Comparison of ENCODE assay signal across 1 cellular context in the genomic region with DNA sequence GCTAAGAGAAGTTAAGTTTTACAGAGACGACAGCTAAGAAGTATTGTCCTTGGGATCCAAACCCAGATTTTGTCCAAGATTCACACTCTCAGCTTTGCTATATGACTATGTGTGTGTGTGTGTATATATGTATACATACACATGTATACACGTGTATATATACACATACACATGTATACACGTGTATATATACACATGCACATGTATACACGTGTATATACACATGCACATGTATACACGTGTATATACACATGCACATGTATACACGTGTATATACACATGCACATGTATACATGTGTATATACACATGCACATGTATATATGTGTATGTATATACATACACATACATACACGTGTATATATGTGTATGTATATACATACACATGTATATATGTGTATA.
A peak's percentile ranks its signal among the peaks of the same experiment; 100 is the strongest.
TF ChIP-seq lines count a peak whose summit lies in the region.

No MANE protein-coding gene starts in this region.

TF ChIP-seq in HepG2, 621 proteins besides CTCF, POLR2A, EP300 and RAD21:
- TF ChIP-seq, protein P1, sequence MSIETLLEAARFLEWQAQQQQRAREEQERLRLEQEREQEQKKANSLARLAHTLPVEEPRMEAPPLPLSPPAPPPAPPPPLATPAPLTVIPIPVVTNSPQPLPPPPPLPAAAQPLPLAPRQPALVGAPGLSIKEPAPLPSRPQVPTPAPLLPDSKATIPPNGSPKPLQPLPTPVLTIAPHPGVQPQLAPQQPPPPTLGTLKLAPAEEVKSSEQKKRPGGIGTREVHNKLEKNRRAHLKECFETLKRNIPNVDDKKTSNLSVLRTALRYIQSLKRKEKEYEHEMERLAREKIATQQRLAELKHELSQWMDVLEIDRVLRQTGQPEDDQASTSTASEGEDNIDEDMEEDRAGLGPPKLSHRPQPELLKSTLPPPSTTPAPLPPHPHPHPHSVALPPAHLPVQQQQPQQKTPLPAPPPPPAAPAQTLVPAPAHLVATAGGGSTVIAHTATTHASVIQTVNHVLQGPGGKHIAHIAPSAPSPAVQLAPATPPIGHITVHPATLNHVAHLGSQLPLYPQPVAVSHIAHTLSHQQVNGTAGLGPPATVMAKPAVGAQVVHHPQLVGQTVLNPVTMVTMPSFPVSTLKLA (IDR thresholded peaks at IDR 0.05), result peak; percentile 98
- TF ChIP-seq, protein P2, sequence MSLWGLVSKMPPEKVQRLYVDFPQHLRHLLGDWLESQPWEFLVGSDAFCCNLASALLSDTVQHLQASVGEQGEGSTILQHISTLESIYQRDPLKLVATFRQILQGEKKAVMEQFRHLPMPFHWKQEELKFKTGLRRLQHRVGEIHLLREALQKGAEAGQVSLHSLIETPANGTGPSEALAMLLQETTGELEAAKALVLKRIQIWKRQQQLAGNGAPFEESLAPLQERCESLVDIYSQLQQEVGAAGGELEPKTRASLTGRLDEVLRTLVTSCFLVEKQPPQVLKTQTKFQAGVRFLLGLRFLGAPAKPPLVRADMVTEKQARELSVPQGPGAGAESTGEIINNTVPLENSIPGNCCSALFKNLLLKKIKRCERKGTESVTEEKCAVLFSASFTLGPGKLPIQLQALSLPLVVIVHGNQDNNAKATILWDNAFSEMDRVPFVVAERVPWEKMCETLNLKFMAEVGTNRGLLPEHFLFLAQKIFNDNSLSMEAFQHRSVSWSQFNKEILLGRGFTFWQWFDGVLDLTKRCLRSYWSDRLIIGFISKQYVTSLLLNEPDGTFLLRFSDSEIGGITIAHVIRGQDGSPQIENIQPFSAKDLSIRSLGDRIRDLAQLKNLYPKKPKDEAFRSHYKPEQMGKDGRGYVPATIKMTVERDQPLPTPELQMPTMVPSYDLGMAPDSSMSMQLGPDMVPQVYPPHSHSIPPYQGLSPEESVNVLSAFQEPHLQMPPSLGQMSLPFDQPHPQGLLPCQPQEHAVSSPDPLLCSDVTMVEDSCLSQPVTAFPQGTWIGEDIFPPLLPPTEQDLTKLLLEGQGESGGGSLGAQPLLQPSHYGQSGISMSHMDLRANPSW (CRISPR knock-in tag; IDR thresholded peaks at IDR 0.05; ENCODE audit: borderline replicate concordance), result no peak
